Comparison of ENCODE assay signal across 8 cellular contexts in the genomic region with DNA sequence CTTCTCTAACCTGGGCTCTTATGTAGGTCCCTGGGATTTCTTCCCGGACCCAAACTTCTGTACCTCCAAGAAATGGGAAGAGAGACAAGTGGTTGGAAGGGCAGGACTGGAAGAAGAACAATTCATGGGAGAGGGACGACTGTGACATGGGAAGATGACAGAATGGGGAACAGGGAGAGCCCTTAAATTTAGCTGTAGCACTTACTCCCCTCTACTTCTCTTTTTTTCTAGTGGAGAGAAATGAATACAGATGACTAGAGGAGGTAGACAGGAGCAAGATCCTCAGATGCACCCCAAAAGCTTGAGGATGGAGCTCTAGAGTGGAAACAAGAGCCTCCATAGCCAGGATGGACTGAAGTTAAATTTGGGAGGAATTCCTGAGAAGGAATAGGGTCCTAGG. TPM values are rescaled to one million over a fixed set of nuclear protein-coding genes. Genes with fewer than 3 reads are reported as not detected.
DNase-seq lines count a peak whose midpoint lies in the region; ATAC-seq and TF ChIP-seq lines count a peak whose summit lies in the region.
"Had no signal": no experiment of that assay in that cellular context is flagged by ENCODE, and none has a peak within 500 bp of the region (broad histone marks: within the 10 kb centered on the region; RNA-seq: fewer than 3 reads in every experiment).

No MANE protein-coding gene starts in this region.

- TF ChIP-seq CTCF in GM12875 (IDR thresholded peaks at IDR 0.05; ENCODE audit: borderline replicate concordance, insufficient read depth, low read depth, low read length) (no peak), colonic mucosa (IDR thresholded peaks at IDR 0.05) (no peak)

- H3K27ac ChIP-seq in colonic mucosa (peak overlapping the region; percentile 66), skeletal muscle tissue (ENCODE audit: low read depth, low read length) (peak overlapping the region; percentile 50)
- H3K27ac ChIP-seq: ovary had no signal

- H3K9ac ChIP-seq in colonic mucosa (ENCODE audit: low read depth in 2 of 2, low read length in 2 of 2), result peak overlapping the region in 1 of 2 donors; percentile 82
- H3K9ac ChIP-seq in skeletal muscle tissue (ENCODE audit: low read depth in 1 of 3, low read length in 3 of 3), result no peak overlapping the region

- H3K4me1 ChIP-seq in colonic mucosa (peaks cover 17% of the 10 kb centered on the region), skeletal muscle tissue (ENCODE audit: control insufficient read depth in 3 of 3, insufficient read depth in 3 of 3, low read length in 3 of 3) (peaks cover 24 to 42% (median 42%) of the 10 kb centered on the region in 3 donors)

- intact Hi-C loops in colonic mucosa (cut with DNase I), result no loop called here

- H3K27me3 ChIP-seq in colonic mucosa (no peaks in the 10 kb centered on the region), skeletal muscle tissue (ENCODE audit: control insufficient read depth in 3 of 3, insufficient read depth in 3 of 3, low read length in 3 of 3) (no peaks in the 10 kb centered on the region)
- H3K27me3 ChIP-seq: ovary had no signal

- no peaks in the 10 kb centered on the region for H3K9me3 ChIP-seq in colonic mucosa
- H3K9me3 ChIP-seq in skeletal muscle tissue (ENCODE audit: control insufficient read depth in 3 of 3, low read length in 3 of 3), result no peaks in the 10 kb centered on the region
- H3K9me3 ChIP-seq: ovary had no signal

- peak overlapping the region; percentile 61 for H3K4me3 ChIP-seq in GM12875 (ENCODE audit: low read depth, low read length)
- H3K4me3 ChIP-seq in colonic mucosa, result peak overlapping the region; percentile 10
- peak overlapping the region in 1 of 3 donors; percentile 75 for H3K4me3 ChIP-seq in skeletal muscle tissue (ENCODE audit: low read length in 3 of 3)
- H3K4me3 ChIP-seq: ovary had no signal

- ATAC-seq in HG03432 (IDR thresholded peaks at IDR 0.05; ENCODE audit: unreplicated experiment), result no peak
- no peak for ATAC-seq in GM19324 (IDR thresholded peaks at IDR 0.05; ENCODE audit: low FRiP score, unreplicated experiment)

- H3K36me3 ChIP-seq in colonic mucosa, result no peaks in the 10 kb centered on the region
- peaks cover 0 to 3% (median 0%) of the 10 kb centered on the region in 3 donors for H3K36me3 ChIP-seq in skeletal muscle tissue (ENCODE audit: control insufficient read depth in 3 of 3, insufficient read depth in 3 of 3, low read length in 3 of 3)
- H3K36me3 ChIP-seq: ovary had no signal

- DNase-seq in NOMO-1 treated with DMSO at 0.1 percent for 48 hours (lab: John Stamatoyannopoulos, UW; ENCODE audit: unreplicated experiment) (peak; percentile 69), colonic mucosa (no peak), C1 segment of cervical spinal cord (lab: John Stamatoyannopoulos, UW) (no peak)

RNA-seq across cellular contexts. Expression of a gene that starts 2.3 kb away (rescaled TPM):
- total RNA-seq in colonic mucosa (10 to 100 TPM; 59.8 to 63.3 TPM), skeletal muscle tissue (1.6 TPM)

RNA-seq across cellular contexts. Expression of a gene that starts 17.0 kb away (rescaled TPM):
- total RNA-seq in colonic mucosa, result 10 to 100 TPM; 39.1 to 56.8 TPM
- total RNA-seq in skeletal muscle tissue, result 54.8 TPM

RNA-seq across cellular contexts. Expression of a gene that starts 30.1 kb away (rescaled TPM):
- total RNA-seq in colonic mucosa (10 to 100 TPM; 21.6 to 29.6 TPM), skeletal muscle tissue (8.9 TPM)

RNA-seq across cellular contexts. Expression of a gene that starts 41.1 kb away (rescaled TPM):
- total RNA-seq in colonic mucosa (10 to 100 TPM; 59.2 to 76.7 TPM), skeletal muscle tissue (75.2 TPM)

Comparison
In these comparisons a context has a peak if more than half of its experiments do, and no peak if none do; other contexts are left out.
1. RNA of a gene that starts 2.3 kb away (total RNA-seq): 59.8 to 63.3 TPM in colonic mucosa; 1.6 TPM in skeletal muscle tissue (single experiment); every median in the first group is over 10 times any median in the second.